ENCODE assay signal across 12 cellular contexts in the genomic region with DNA sequence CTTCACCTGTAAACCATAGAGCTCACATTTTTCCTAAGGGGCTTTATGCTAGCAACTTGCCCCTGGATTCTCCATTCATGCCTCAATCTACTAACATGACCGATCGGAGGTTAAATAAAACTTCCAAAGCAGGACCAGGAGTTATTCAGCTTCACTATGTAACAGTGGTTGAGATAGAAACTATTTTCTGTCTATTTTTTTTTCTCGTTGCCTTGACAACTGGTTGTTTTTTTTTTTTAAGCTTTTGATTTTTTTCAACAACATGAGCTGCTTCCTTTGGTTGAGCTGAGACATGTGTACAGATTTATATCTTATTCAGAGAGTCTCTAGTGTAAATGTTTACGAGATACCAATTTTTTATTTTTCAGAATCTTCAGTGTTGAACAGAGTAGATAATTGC.
DNase-seq lines count a peak whose midpoint lies in the region; ATAC-seq and TF ChIP-seq lines count a peak whose summit lies in the region.
"Had no signal": no experiment of that assay in that cellular context is flagged by ENCODE, and none has a peak within 500 bp of the region (broad histone marks: within the 10 kb centered on the region; RNA-seq: fewer than 3 reads in every experiment).

No MANE protein-coding gene starts in this region.

- H3K36me3 Mint-ChIP-seq in activated T-cell treated with anti-CD3 and anti-CD28 coated beads, Interleukin-2, amount 50 U/mL, for 4 hours (ENCODE audit: insufficient read depth) = peaks cover 12% of the 10 kb centered on the region
- no peaks in the 10 kb centered on the region for H3K36me3 Mint-ChIP-seq in activated naive CD4-positive, alpha-beta T cell treated with anti-CD3 and anti-CD28 coated beads, Interleukin-2, amount 50 U/mL, for 72 hours

- H3K27ac Mint-ChIP-seq in activated naive CD4-positive, alpha-beta T cell treated with anti-CD3 and anti-CD28 coated beads, Interleukin-2, amount 50 U/mL, for 72 hours = peak overlapping the region; percentile 53 to 72

- peaks cover 11% of the 10 kb centered on the region for H3K9me3 Mint-ChIP-seq in activated T-cell treated with anti-CD3 and anti-CD28 coated beads, Interleukin-2, amount 50 U/mL, for 4 hours
- H3K9me3 Mint-ChIP-seq in activated naive CD4-positive, alpha-beta T cell treated with anti-CD3 and anti-CD28 coated beads, Interleukin-2, amount 50 U/mL, for 72 hours = no peaks in the 10 kb centered on the region

- ATAC-seq in activated T-cell treated with anti-CD3 and anti-CD28 coated beads, Interleukin-2, amount 50 U/mL, for 4 hours = peak; percentile 49 to 52
- peak; percentile 48 to 85 for ATAC-seq in activated naive CD4-positive, alpha-beta T cell treated with anti-CD3 and anti-CD28 coated beads, Interleukin-2, amount 50 U/mL, for 72 hours
- ATAC-seq in stimulated activated naive CD8-positive, alpha-beta T cell treated with anti-CD3 and anti-CD28 coated beads, Interleukin-15, Interleukin-2, amounts not matched to agents 100 U/mL and 50 U/mL, for 24 hours = peak; percentile 40
- no peak for ATAC-seq in GM21381 (IDR thresholded peaks at IDR 0.05; ENCODE audit: unreplicated experiment)

- H3K4me3 ChIP-seq in foreskin fibroblast (ENCODE audit: low read depth in 1 of 2, low read length in 2 of 2) = no peak overlapping the region

- H3K4me1 Mint-ChIP-seq in activated T-cell treated with anti-CD3 and anti-CD28 coated beads, Interleukin-2, amount 50 U/mL, for 4 hours (ENCODE audit: low read depth) = peaks cover 34% of the 10 kb centered on the region

- no peak for DNase-seq in activated T-cell treated with anti-CD3 and anti-CD28 coated beads, Interleukin-2, amount 50 U/mL, for 4 hours
- DNase-seq in activated T-cell treated with anti-CD3 and anti-CD28 coated beads for 4 hours = no peak
- no peak for DNase-seq in activated naive CD4-positive, alpha-beta T cell treated with anti-CD3 and anti-CD28 coated beads, Interleukin-2, amount 50 U/mL, for 72 hours (ENCODE audit: low spot score in 2 of 2)
- peak; percentile 1 to 10 for DNase-seq in foreskin fibroblast
- no peak for DNase-seq in stimulated activated naive CD8-positive, alpha-beta T cell treated with anti-CD3 and anti-CD28 coated beads, Interleukin-15, Interleukin-2, amounts not matched to agents 100 U/mL and 50 U/mL, for 24 hours
- no peak for DNase-seq in HPDE6-E6E7 (ENCODE audit: extremely low spot score)
- DNase-seq in NCI-H82 (lab: John Stamatoyannopoulos, UW) = no peak
- DNase-seq: activated CD4-positive, alpha-beta T cell treated with anti-CD3 and anti-CD28 coated beads, Interleukin-2, amount 50 U/mL, for 48 hours; occipital lobe; OCI-M1; stimulated activated naive CD4-positive, alpha-beta T cell treated with Interleukin-2 at 50 U/mL for 16 hours had no signal

- TF ChIP-seq CTCF in foreskin fibroblast (IDR thresholded peaks at IDR 0.05; ENCODE audit: low read depth, low read length) = no peak

- no peaks in the 10 kb centered on the region for H3K27me3 Mint-ChIP-seq in activated T-cell treated with anti-CD3 and anti-CD28 coated beads, Interleukin-2, amount 50 U/mL, for 4 hours (ENCODE audit: low read depth)

- peak overlapping the region; percentile 39 for H3K4me3 Mint-ChIP-seq in activated T-cell treated with anti-CD3 and anti-CD28 coated beads, Interleukin-2, amount 50 U/mL, for 4 hours

Comparison
In these comparisons a context has a peak if more than half of its experiments do, and no peak if none do; other contexts are left out.
1. DNase-seq: peak in foreskin fibroblast (2 of 2); none in activated T-cell treated with anti-CD3 and anti-CD28 coated beads, Interleukin-2, amount 50 U/mL, for 4 hours (single experiment), activated T-cell treated with anti-CD3 and anti-CD28 coated beads for 4 hours (single experiment), activated naive CD4-positive, alpha-beta T cell treated with anti-CD3 and anti-CD28 coated beads, Interleukin-2, amount 50 U/mL, for 72 hours (0 of 2), stimulated activated naive CD8-positive, alpha-beta T cell treated with anti-CD3 and anti-CD28 coated beads, Interleukin-15, Interleukin-2, amounts not matched to agents 100 U/mL and 50 U/mL, for 24 hours (single experiment), HPDE6-E6E7 (single experiment) and NCI-H82 (single experiment).